In genomic region chr2:45816273-45816672, GRCh38 we compare ENCODE assay signal across 17 cellular contexts.
DNase-seq lines count a peak whose midpoint lies in the region; ATAC-seq and TF ChIP-seq lines count a peak whose summit lies in the region.
"Had no signal": no experiment of that assay in that cellular context is flagged by ENCODE, and none has a peak within 500 bp of the region (broad histone marks: within the 10 kb centered on the region; RNA-seq: fewer than 3 reads in every experiment).

No MANE protein-coding gene starts in this region.

- peaks cover 1 to 4% of the 10 kb centered on the region in 2 donors for H3K36me3 Mint-ChIP-seq in stimulated activated naive B cell treated with anti-CD40 and anti-IgM and Interleukin-4, amounts not matched to agents 10 μg/mL and 1 μg/mL and 100 μg/mL, for 72 hours
- no peaks in the 10 kb centered on the region for H3K36me3 Mint-ChIP-seq in activated CD4-positive, alpha-beta memory T cell treated with anti-CD3 and anti-CD28 coated beads for 36 hours
- H3K36me3 Mint-ChIP-seq: activated naive CD4-positive, alpha-beta T cell treated with anti-CD3 and anti-CD28 coated beads, Interleukin-2, amount 10 ng/mL, durations not matched to agents 7 days and 5 days had no signal

- peak; percentile 65 for DNase-seq in EH (ENCODE audit: low read depth)
- peak; percentile 30 for DNase-seq in iris pigment epithelial cell (ENCODE audit: low read depth)
- DNase-seq in stimulated activated naive B cell treated with anti-CD40 and anti-IgM and Interleukin-4, amounts not matched to agents 10 μg/mL and 1 μg/mL and 100 μg/mL, for 72 hours = no peak
- no peak for DNase-seq in HuH-7 (ENCODE audit: low spot score)
- DNase-seq in GM10266 (ENCODE audit: extremely low spot score) = no peak
- no peak for DNase-seq in dorsolateral prefrontal cortex
- no peak for DNase-seq in activated CD4-positive, alpha-beta memory T cell treated with anti-CD3 and anti-CD28 coated beads for 36 hours
- DNase-seq: activated naive CD4-positive, alpha-beta T cell treated with anti-CD3 and anti-CD28 coated beads, Interleukin-2, amount 10 ng/mL, durations not matched to agents 7 days and 5 days; caudate nucleus; endodermal cell; left ventricle myocardium inferior; NCI-H774; substantia nigra had no signal

- H3K9me3 Mint-ChIP-seq in stimulated activated naive B cell treated with anti-CD40 and anti-IgM and Interleukin-4, amounts not matched to agents 10 μg/mL and 1 μg/mL and 100 μg/mL, for 72 hours = no peaks in the 10 kb centered on the region
- H3K9me3 Mint-ChIP-seq in activated CD4-positive, alpha-beta memory T cell treated with anti-CD3 and anti-CD28 coated beads for 36 hours = no peaks in the 10 kb centered on the region
- H3K9me3 Mint-ChIP-seq: activated naive CD4-positive, alpha-beta T cell treated with anti-CD3 and anti-CD28 coated beads, Interleukin-2, amount 10 ng/mL, durations not matched to agents 7 days and 5 days; endodermal cell; nephron had no signal

- no peaks in the 10 kb centered on the region for H3K27me3 Mint-ChIP-seq in stimulated activated naive B cell treated with anti-CD40 and anti-IgM and Interleukin-4, amounts not matched to agents 10 μg/mL and 1 μg/mL and 100 μg/mL, for 72 hours
- H3K27me3 Mint-ChIP-seq in activated CD4-positive, alpha-beta memory T cell treated with anti-CD3 and anti-CD28 coated beads for 36 hours = no peaks in the 10 kb centered on the region

- H3K27ac ChIP-seq in VCaP (peak overlapping the region; percentile 55), dorsolateral prefrontal cortex (no peak overlapping the region)
- H3K27ac ChIP-seq: left ventricle myocardium inferior had no signal

- CTCF ChIA-PET in activated CD4-positive, alpha-beta memory T cell treated with anti-CD3 and anti-CD28 coated beads for 36 hours (lab: Charles Lee) = interaction anchor here (0.6 to 1.0 kb wide), 2 partner anchors 38 to 581 kb away, joined by 3 to 4 read pairs; no protein-coding TSS in a partner anchor

- H3K27me3 ChIP-seq in dorsolateral prefrontal cortex = no peaks in the 10 kb centered on the region
- H3K27me3 ChIP-seq: heart left ventricle had no signal

- peaks cover 26 to 71% of the 10 kb centered on the region in 2 donors for H3K4me1 Mint-ChIP-seq in stimulated activated naive B cell treated with anti-CD40 and anti-IgM and Interleukin-4, amounts not matched to agents 10 μg/mL and 1 μg/mL and 100 μg/mL, for 72 hours
- peaks cover 2% of the 10 kb centered on the region for H3K4me1 Mint-ChIP-seq in activated CD4-positive, alpha-beta memory T cell treated with anti-CD3 and anti-CD28 coated beads for 36 hours (ENCODE audit: low read depth)
- H3K4me1 Mint-ChIP-seq: activated naive CD4-positive, alpha-beta T cell treated with anti-CD3 and anti-CD28 coated beads, Interleukin-2, amount 10 ng/mL, durations not matched to agents 7 days and 5 days had no signal

- POLR2A ChIA-PET in activated CD4-positive, alpha-beta memory T cell treated with anti-CD3 and anti-CD28 coated beads for 36 hours (lab: Charles Lee) = no interaction called here

- no peak for ATAC-seq in stimulated activated naive B cell treated with anti-CD40 and anti-IgM and Interleukin-4, amounts not matched to agents 10 μg/mL and 1 μg/mL and 100 μg/mL, for 72 hours (replicated peaks)

- H3K27ac Mint-ChIP-seq in stimulated activated naive B cell treated with anti-CD40 and anti-IgM and Interleukin-4, amounts not matched to agents 10 μg/mL and 1 μg/mL and 100 μg/mL, for 72 hours = peak overlapping the region; percentile 47
- H3K27ac Mint-ChIP-seq in activated CD4-positive, alpha-beta memory T cell treated with anti-CD3 and anti-CD28 coated beads for 36 hours = no peak overlapping the region
- H3K27ac Mint-ChIP-seq: activated naive CD4-positive, alpha-beta T cell treated with anti-CD3 and anti-CD28 coated beads, Interleukin-2, amount 10 ng/mL, durations not matched to agents 7 days and 5 days; endodermal cell had no signal

- TF ChIP-seq CTCF in VCaP (conservative IDR thresholded peaks at IDR 0.05) (no peak), GM10266 (IDR thresholded peaks at IDR 0.05; ENCODE audit: control insufficient read depth, insufficient read depth, low read depth, missing control alignments) (no peak), dorsolateral prefrontal cortex (IDR thresholded peaks at IDR 0.05 in 54 of 56, conservative IDR thresholded peaks at IDR 0.05 in 2 of 56; ENCODE audit: low read depth in 1 of 56, partially characterized antibody in 56 of 56) (no peak)

- H3K4me3 ChIP-seq in dorsolateral prefrontal cortex = no peak overlapping the region
- H3K4me3 ChIP-seq: heart left ventricle, left ventricle myocardium inferior, smooth muscle cell had no signal

- intact Hi-C loops in dorsolateral prefrontal cortex (cut with DNase I) = no loop called here
- intact Hi-C loops in activated CD4-positive, alpha-beta memory T cell treated with anti-CD3 and anti-CD28 coated beads for 36 hours (cut with micrococcal nuclease) = no loop called here

- no peak overlapping the region for H3K4me3 Mint-ChIP-seq in stimulated activated naive B cell treated with anti-CD40 and anti-IgM and Interleukin-4, amounts not matched to agents 10 μg/mL and 1 μg/mL and 100 μg/mL, for 72 hours
- no peak overlapping the region for H3K4me3 Mint-ChIP-seq in activated CD4-positive, alpha-beta memory T cell treated with anti-CD3 and anti-CD28 coated beads for 36 hours
- H3K4me3 Mint-ChIP-seq: activated naive CD4-positive, alpha-beta T cell treated with anti-CD3 and anti-CD28 coated beads, Interleukin-2, amount 10 ng/mL, durations not matched to agents 7 days and 5 days; endodermal cell; nephron had no signal

Comparison
In these comparisons a context has a peak if more than half of its experiments do, and no peak if none do; other contexts are left out.
1. DNase-seq: peak in EH (single experiment) and iris pigment epithelial cell (single experiment); none in stimulated activated naive B cell treated with anti-CD40 and anti-IgM and Interleukin-4, amounts not matched to agents 10 μg/mL and 1 μg/mL and 100 μg/mL, for 72 hours (single experiment), HuH-7 (single experiment), GM10266 (single experiment), dorsolateral prefrontal cortex (0 of 10) and activated CD4-positive, alpha-beta memory T cell treated with anti-CD3 and anti-CD28 coated beads for 36 hours (single experiment).